In the genomic region with DNA sequence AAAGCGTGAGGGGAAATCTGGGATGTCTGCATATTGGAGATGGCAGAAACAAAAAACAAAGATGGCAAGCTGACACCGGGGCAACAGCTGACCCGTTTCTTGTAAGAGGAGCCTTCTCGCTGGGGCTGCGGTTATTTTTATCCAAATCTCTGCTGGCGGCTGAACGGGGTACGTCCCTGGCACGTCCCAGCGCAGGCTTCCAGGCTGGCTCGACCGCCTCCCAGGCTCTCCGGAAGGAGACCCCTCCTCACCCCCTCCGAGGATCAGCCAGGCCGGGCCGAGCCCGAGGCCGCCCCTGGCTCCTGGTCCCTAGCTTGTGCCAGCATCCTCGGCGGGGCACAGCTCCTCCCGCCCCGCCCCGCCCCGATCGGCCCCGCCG, we compare ENCODE assay signal across 1 cellular context.
TF ChIP-seq lines count a peak whose summit lies in the region.

No MANE protein-coding gene starts in this region.

TF ChIP-seq in K562, 482 proteins besides CTCF, POLR2A, EP300 and RAD21 (continued from another document):
- TF ChIP-seq ESRRB (CRISPR knock-in tag; IDR thresholded peaks at IDR 0.05; ENCODE audit: borderline replicate concordance) (no peak), NONO (IDR thresholded peaks at IDR 0.05; ENCODE audit: low read depth in 2 of 2, low read length in 1 of 2) (no peak), ZNF79 (CRISPR knock-in tag; IDR thresholded peaks at IDR 0.05; ENCODE audit: low read depth) (no peak), MYC (IDR thresholded peaks at IDR 0.05; ENCODE audit: low read depth, low read length) (no peak), MYC (CRISPR knock-in tag; IDR thresholded peaks at IDR 0.05; ENCODE audit: borderline replicate concordance, low read depth) (no peak), PHF21A (IDR thresholded peaks at IDR 0.05; ENCODE audit: borderline replicate concordance, low read depth) (no peak), SIX5 (IDR thresholded peaks at IDR 0.05; ENCODE audit: borderline replicate concordance in 1 of 2, insufficient read depth in 1 of 2, low read depth in 1 of 2, low read length in 2 of 2) (no peak), ZNF766 (CRISPR knock-in tag; conservative IDR thresholded peaks at IDR 0.05) (no peak), TOE1 (IDR thresholded peaks at IDR 0.05; ENCODE audit: borderline replicate concordance) (no peak), TOE1 (CRISPR knock-in tag; IDR thresholded peaks at IDR 0.05; ENCODE audit: borderline replicate concordance, low read depth) (no peak)
TF ChIP-seq in K562: peak in this region for 0.
